Comparison of ENCODE assay signal across 1 cellular context in genomic region chr1:17655169-17655568, GRCh38.
TF ChIP-seq lines count a peak whose summit lies in the region.

No MANE protein-coding gene starts in this region.

TF ChIP-seq in IMR-90, 13 proteins besides CTCF, POLR2A, EP300 and RAD21:
- TF ChIP-seq MAFK (IDR thresholded peaks at IDR 0.05; ENCODE audit: low read depth, low read length) (no peak), RCOR1 (IDR thresholded peaks at IDR 0.05; ENCODE audit: insufficient replicate concordance, low read length) (no peak), FOS (IDR thresholded peaks at IDR 0.05; ENCODE audit: low read depth, low read length) (no peak), CEBPB (IDR thresholded peaks at IDR 0.05; ENCODE audit: low read depth, low read length) (no peak), RFX5 (IDR thresholded peaks at IDR 0.05; ENCODE audit: low read depth, low read length) (no peak), USF2 (IDR thresholded peaks at IDR 0.05; ENCODE audit: low read depth, low read length) (no peak), MAZ (IDR thresholded peaks at IDR 0.05; ENCODE audit: borderline replicate concordance, low read depth, low read length) (no peak), SMC3 (IDR thresholded peaks at IDR 0.05; ENCODE audit: low read depth, low read length) (no peak), ELK1 (IDR thresholded peaks at IDR 0.05; ENCODE audit: borderline replicate concordance, low read depth, low read length) (no peak), CHD1 (IDR thresholded peaks at IDR 0.05; ENCODE audit: low read depth, low read length) (no peak), MXI1 (IDR thresholded peaks at IDR 0.05; ENCODE audit: borderline replicate concordance, low read depth, low read length) (no peak), NFE2L2 (IDR thresholded peaks at IDR 0.05; ENCODE audit: low read depth, low read length) (no peak), BHLHE40 (IDR thresholded peaks at IDR 0.05; ENCODE audit: low read depth, low read length) (no peak)
